Comparison of ENCODE assay signal across 9 cellular contexts in genomic region chr16:67857547-67858233, GRCh38. TPM values are rescaled to one million over a fixed set of nuclear protein-coding genes. Genes with fewer than 3 reads are reported as not detected.
DNase-seq lines count a peak whose midpoint lies in the region; ATAC-seq, FAIRE-seq and TF ChIP-seq lines count a peak whose summit lies in the region.
"Had no signal": no experiment of that assay in that cellular context is flagged by ENCODE, and none has a peak within 500 bp of the region (broad histone marks: within the 10 kb centered on the region; RNA-seq: fewer than 3 reads in every experiment).

No MANE protein-coding gene starts in this region.

- ATAC-seq in T-cell (replicated peaks in 1 of 4), result peak; percentile 48 to 64 (median 54)

- no peak overlapping the region for H3K4me3 Mint-ChIP-seq in T-cell
- H3K4me3 Mint-ChIP-seq: activated naive CD8-positive, alpha-beta T cell had no signal

- FAIRE-seq in H54 (lab: Jason Lieb, UNC), result peak; percentile 53

- H3K4me1 Mint-ChIP-seq in T-cell, result peaks cover 32 to 45% (median 38%) of the 10 kb centered on the region in 3 donors

- 29 to 33% methylated on average over 3 of the region's 3 CpGs for WGBS in esophagus, 2 donors

- H3K9me3 ChIP-seq in esophagus (ENCODE audit: control insufficient read depth in 2 of 2, insufficient read depth in 1 of 2, low read depth in 1 of 2, low read length in 1 of 2) (no peaks in the 10 kb centered on the region), WERI-Rb-1 (ENCODE audit: severe bottlenecking) (no peaks in the 10 kb centered on the region)

- in situ Hi-C loops in KBM-7 (cut with MboI; ENCODE audit: low pct_unique_long_range_greater_than_20kb, low sequenced_read_pairs), result no loop called here

- no peak overlapping the region for H3K4me3 ChIP-seq in esophagus (ENCODE audit: low read depth in 1 of 2, low read length in 2 of 2)
- no peak overlapping the region for H3K4me3 ChIP-seq in WERI-Rb-1 (ENCODE audit: low read depth, low read length)

- peaks cover 17 to 34% of the 10 kb centered on the region in 2 donors for H3K4me1 ChIP-seq in esophagus (ENCODE audit: control insufficient read depth in 2 of 2, insufficient read depth in 2 of 2, low read length in 1 of 2)

- peak overlapping the region; percentile 40 to 69 for H3K27ac Mint-ChIP-seq in T-cell

- TF ChIP-seq POLR2A in H54 (IDR thresholded peaks at IDR 0.05; ENCODE audit: low read depth, low read length), result no peak

- no peaks in the 10 kb centered on the region for H3K27me3 Mint-ChIP-seq in T-cell
- H3K27me3 Mint-ChIP-seq: activated naive CD8-positive, alpha-beta T cell had no signal

- no peak for TF ChIP-seq CTCF in 22Rv1 (IDR thresholded peaks at IDR 0.05)
- TF ChIP-seq CTCF in WERI-Rb-1 (IDR thresholded peaks at IDR 0.05; ENCODE audit: low read depth, low read length), result no peak

- peaks cover 3% of the 10 kb centered on the region for H3K36me3 Mint-ChIP-seq in T-cell
- H3K36me3 Mint-ChIP-seq: activated naive CD8-positive, alpha-beta T cell had no signal

- DNase-seq in H54 (ENCODE audit: insufficient read length, low spot score), result peak; percentile 75
- peak in 17 of 34 experiments; percentile 9 to 41 (median 22) for DNase-seq in T-cell
- DNase-seq in myocyte (ENCODE audit: low read depth), result peak; percentile 88
- DNase-seq in WERI-Rb-1, result no peak
- DNase-seq in NCI-H1694 treated with DMSO at 0.1 percent for 48 hours (lab: John Stamatoyannopoulos, UW), result no peak
- DNase-seq in KBM-7, result no peak

- CTCF ChIA-PET in T-cell (lab: Charles Lee), result interaction anchor here in 1 of 2 donors (0.6 kb wide), 1 partner anchor 46 kb away, joined by 5 read pairs; no protein-coding TSS in a partner anchor

- no peaks in the 10 kb centered on the region for H3K9me3 Mint-ChIP-seq in T-cell

- H3K27ac ChIP-seq in 22Rv1 (peak overlapping the region; percentile 40), esophagus (ENCODE audit: low read depth in 2 of 2, low read length in 1 of 2) (peak overlapping the region; percentile 71 to 88), WERI-Rb-1 (no peak overlapping the region)

- H3K36me3 ChIP-seq in esophagus (ENCODE audit: control insufficient read depth in 2 of 2, insufficient read depth in 2 of 2, low read length in 1 of 2) (peaks cover 0 to 4% of the 10 kb centered on the region in 2 donors), WERI-Rb-1 (peaks cover 53% of the 10 kb centered on the region)

- H3K27me3 ChIP-seq in esophagus (ENCODE audit: control insufficient read depth in 1 of 2, insufficient read depth in 2 of 2, low read length in 2 of 2), result no peaks in the 10 kb centered on the region
- no peaks in the 10 kb centered on the region for H3K27me3 ChIP-seq in WERI-Rb-1 (ENCODE audit: insufficient read depth, low read depth, severe bottlenecking)

- POLR2A ChIA-PET in T-cell (lab: Charles Lee), result no interaction called here

RNA-seq across cellular contexts. Expression of gene CENPT, which starts 10.2 kb away (rescaled TPM):
- 100 to 1,000 TPM in 3 of 5 donors, 10 to 100 TPM in 2; 85.0 to 117 (median 111) TPM for total RNA-seq in T-cell
- polyA plus RNA-seq in esophagus, result 10 to 100 TPM; 35.5 to 65.0 TPM
- 48.3 and 63.7 TPM in 2 replicates for total RNA-seq in myocyte
- 44.7 TPM for polyA plus RNA-seq in myocyte (2012)

RNA-seq across cellular contexts. Expression of gene NUTF2, which starts 11.0 kb away (rescaled TPM):
- total RNA-seq in T-cell (10 to 100 TPM; 37.4 to 55.0 (median 48.3) TPM), myocyte (120 and 182 TPM in 2 replicates)
- 100 to 1,000 TPM in 1 of 2 donors, 10 to 100 TPM in 1; 95.4 to 109 TPM for polyA plus RNA-seq in esophagus
- polyA plus RNA-seq in myocyte (2012), result 262 TPM

RNA-seq across cellular contexts. Expression of gene EDC4, which starts 15.2 kb away (rescaled TPM):
- 100 to 1,000 TPM; 110 to 144 (median 136) TPM for total RNA-seq in T-cell
- 10 to 100 TPM; 26.9 to 27.7 TPM for polyA plus RNA-seq in esophagus
- 147 and 164 TPM in 2 replicates for total RNA-seq in myocyte
- polyA plus RNA-seq in myocyte (2012), result 61.8 TPM

RNA-seq across cellular contexts. Expression of gene THAP11, which starts 15.6 kb away (rescaled TPM):
- total RNA-seq in T-cell (10 to 100 TPM; 37.9 to 59.9 (median 55.5) TPM), myocyte (67.0 and 73.3 TPM in 2 replicates)
- polyA plus RNA-seq in esophagus, result 10 to 100 TPM in 1 of 2 donors, 1 to 10 TPM in 1; 6.8 to 17.9 TPM
- 23.3 TPM for polyA plus RNA-seq in myocyte (2012)

RNA-seq across cellular contexts. Expression of gene NRN1L, which starts 27.0 kb away (rescaled TPM):
- total RNA-seq in T-cell, result 1 to 10 TPM in 4 of 5 donors, under 1 TPM in 1; 0.72 to 5.3 (median 3.1) TPM
- 1 to 10 TPM in 1 of 2 donors, under 1 TPM in 1; 0.41 to 1.5 TPM for polyA plus RNA-seq in esophagus
- total RNA-seq in myocyte, result 0.83 and 1.9 TPM in 2 replicates
- not detected for polyA plus RNA-seq in myocyte (2012)

Comparison
In these comparisons a context has a peak if more than half of its experiments do, and no peak if none do; other contexts are left out.
1. DNase-seq: peak in H54 (single experiment) and myocyte (single experiment); none in WERI-Rb-1 (single experiment), NCI-H1694 treated with DMSO at 0.1 percent for 48 hours (single experiment) and KBM-7 (single experiment).